14 cellular contexts compared by ENCODE assay signal in the genomic region with DNA sequence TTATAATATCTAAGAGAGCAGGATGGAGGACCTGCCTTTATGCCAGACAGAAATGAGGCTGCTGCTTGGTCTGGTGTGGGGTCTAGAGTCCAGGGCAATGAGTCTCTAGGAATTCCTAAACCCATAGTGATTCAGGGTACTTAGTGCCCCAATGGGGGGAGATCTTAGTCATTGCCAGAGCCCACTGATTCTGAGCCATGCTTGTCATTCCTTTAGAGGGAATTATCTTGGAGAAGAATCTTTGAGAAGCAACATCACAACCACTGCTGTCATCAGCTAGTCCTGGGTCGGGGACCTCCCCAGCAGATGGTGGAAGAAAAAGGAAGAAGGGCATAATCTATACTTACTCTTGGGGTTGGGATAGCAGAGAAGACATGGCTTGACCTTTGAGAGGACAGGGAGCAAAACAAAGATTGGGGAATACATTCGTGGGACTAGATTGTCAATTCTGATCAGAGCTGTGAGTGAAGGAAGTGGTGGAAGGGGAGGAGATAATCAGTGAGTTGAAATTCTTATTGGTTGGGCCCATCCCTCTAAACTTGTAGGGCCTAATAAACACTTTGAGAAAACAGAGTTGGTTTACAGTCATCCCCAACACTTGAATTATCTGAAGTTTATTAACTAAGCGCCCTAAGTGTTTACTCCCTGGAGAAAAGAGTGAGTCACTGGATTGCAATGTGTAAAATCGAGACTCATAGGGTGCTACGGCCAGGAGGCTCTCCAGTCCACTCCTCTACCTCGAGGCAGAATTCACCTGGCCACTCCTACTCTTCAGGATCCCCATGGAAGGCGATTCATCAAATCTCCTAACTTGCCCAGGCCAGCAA. TPM values are rescaled to one million over a fixed set of nuclear protein-coding genes. Genes with fewer than 3 reads are reported as not detected.
DNase-seq lines count a peak whose midpoint lies in the region; ATAC-seq and TF ChIP-seq lines count a peak whose summit lies in the region.
"Had no signal": no experiment of that assay in that cellular context is flagged by ENCODE, and none has a peak within 500 bp of the region (broad histone marks: within the 10 kb centered on the region; RNA-seq: fewer than 3 reads in every experiment).

No MANE protein-coding gene starts in this region.

- H3K27ac ChIP-seq in mammary epithelial cell (ENCODE audit: insufficient read depth, low read depth, low read length) (no peak overlapping the region), trophoblast cell (ENCODE audit: low read depth, low read length) (no peak overlapping the region)
- H3K27ac ChIP-seq: KMS-11, stomach had no signal

- ATAC-seq in left lobe of liver: no peak
- ATAC-seq: CD8-positive, alpha-beta T cell; GM23338 had no signal

- H3K27me3 ChIP-seq in mammary epithelial cell (ENCODE audit: insufficient read depth, low read length) (no peaks in the 10 kb centered on the region), trophoblast cell (ENCODE audit: insufficient read depth, low read length) (no peaks in the 10 kb centered on the region), H7 (ENCODE audit: control insufficient read depth, insufficient read depth, low read length) (no peaks in the 10 kb centered on the region)

- DNase-seq in HS-27A (ENCODE audit: low read depth) (peak; percentile 60), mammary epithelial cell (peak; percentile 74), trophoblast cell (peak; percentile 71 to 84), left lobe of liver (ENCODE audit: low spot score) (no peak), NCI-H2081 (lab: John Stamatoyannopoulos, UW) (no peak), H7 (no peak)
- DNase-seq: activated CD4-positive, alpha-beta T cell treated with anti-CD3 and anti-CD28 coated beads, Interleukin-2, amount 10 ng/mL, durations not matched to agents 24 days and 14 days; CD8-positive, alpha-beta T cell; NCI-H2107; stimulated activated CD4-positive, alpha-beta T cell treated with anti-CD3 and anti-CD28 coated beads, Interleukin-4, amount 100 ng/mL, for 24 hours; stomach had no signal

- no peaks in the 10 kb centered on the region for H4K20me1 ChIP-seq in mammary epithelial cell (ENCODE audit: insufficient read depth, low read length)

- no peak overlapping the region for H4K91ac ChIP-seq in trophoblast cell (ENCODE audit: low read depth, low read length)

- H3K9me3 ChIP-seq in mammary epithelial cell (replicated peaks; ENCODE audit: insufficient read depth, low read length) (no peaks in the 10 kb centered on the region), trophoblast cell (ENCODE audit: insufficient read depth, low read depth, low read length) (peaks cover under 1% of the 10 kb centered on the region)
- H3K9me3 ChIP-seq: stomach had no signal

- H3K79me2 ChIP-seq in mammary epithelial cell (ENCODE audit: insufficient read depth, low read length): no peaks in the 10 kb centered on the region
- H3K79me2 ChIP-seq in trophoblast cell (ENCODE audit: control insufficient read depth, insufficient read depth, low read length, poor library complexity): no peaks in the 10 kb centered on the region

- H2AFZ ChIP-seq in mammary epithelial cell (ENCODE audit: low read depth, low read length): no peak overlapping the region
- H2AFZ ChIP-seq in trophoblast cell (ENCODE audit: insufficient read depth, low read length, poor library complexity): no peak overlapping the region
- H2AFZ ChIP-seq: GM23338 had no signal

- H3K4me1 ChIP-seq in mammary epithelial cell (ENCODE audit: insufficient read depth, low read length): peaks cover 37% of the 10 kb centered on the region
- no peaks in the 10 kb centered on the region for H3K4me1 ChIP-seq in trophoblast cell (ENCODE audit: control insufficient read depth in 1 of 2, insufficient read depth in 2 of 2, low read length in 2 of 2)

- no peaks in the 10 kb centered on the region for H3K79me1 ChIP-seq in trophoblast cell (ENCODE audit: low read length)

- H3K14ac ChIP-seq in trophoblast cell (ENCODE audit: low read length): no peak overlapping the region

- H3K18ac ChIP-seq in trophoblast cell (ENCODE audit: low read length): no peak overlapping the region

- H2AK5ac ChIP-seq in trophoblast cell (ENCODE audit: low read length): no peak overlapping the region

- no peak overlapping the region for H4K8ac ChIP-seq in trophoblast cell (ENCODE audit: low read depth, low read length)

- intact Hi-C loops in mammary epithelial cell (cut with micrococcal nuclease): loop anchor here (5.0 kb wide), 2 partner anchors 63 to 277 kb away; partner anchors contain the start of gene KRT5

- no peak for TF ChIP-seq CTCF in mammary epithelial cell (conservative IDR thresholded peaks at IDR 0.05 in 1 of 2, IDR thresholded peaks at IDR 0.05 in 1 of 2; ENCODE audit: extremely low read depth in 1 of 2, insufficient read depth in 1 of 2, low read depth in 1 of 2, low read length in 2 of 2)

- no peak overlapping the region for H4K12ac ChIP-seq in trophoblast cell (ENCODE audit: low read depth, low read length)

- no peak overlapping the region for H2BK12ac ChIP-seq in trophoblast cell (ENCODE audit: low read length)

- no peaks in the 10 kb centered on the region for H3K36me3 ChIP-seq in mammary epithelial cell (ENCODE audit: insufficient read depth, low read length)
- H3K36me3 ChIP-seq in trophoblast cell (ENCODE audit: control insufficient read depth in 1 of 2, insufficient read depth in 2 of 2, low read length in 2 of 2): no peaks in the 10 kb centered on the region
- H3K36me3 ChIP-seq in H7 (replicated peaks; ENCODE audit: control insufficient read depth, insufficient read depth, low read length): no peaks in the 10 kb centered on the region
- H3K36me3 ChIP-seq: stomach had no signal

- H3K4me3 ChIP-seq in mammary epithelial cell (replicated peaks in 1 of 3; ENCODE audit: insufficient read depth in 1 of 3, low read depth in 2 of 3, low read length in 3 of 3): no peak overlapping the region
- H3K4me3 ChIP-seq in trophoblast cell (ENCODE audit: low read depth, low read length): no peak overlapping the region
- H3K4me3 ChIP-seq in H7 (ENCODE audit: insufficient read depth, low read depth, low read length): no peak overlapping the region
- H3K4me3 ChIP-seq: stomach had no signal

- no peak overlapping the region for H2BK120ac ChIP-seq in trophoblast cell (ENCODE audit: insufficient read depth, low read length, poor library complexity)

- in situ Hi-C loops in mammary epithelial cell (cut with MboI; ENCODE audit: low sequenced_read_pairs in 2 of 2): no loop called here

- no peak overlapping the region for H3K9ac ChIP-seq in mammary epithelial cell (ENCODE audit: insufficient read depth, low read length)
- no peak overlapping the region for H3K9ac ChIP-seq in trophoblast cell (ENCODE audit: low read length)
- H3K9ac ChIP-seq: KMS-11 had no signal

- H3K4me2 ChIP-seq in mammary epithelial cell (ENCODE audit: insufficient read depth, low read depth, low read length) (peak overlapping the region; percentile 13), trophoblast cell (ENCODE audit: low read length) (no peak overlapping the region)
- H3K4me2 ChIP-seq: KMS-11 had no signal

- H3K4ac ChIP-seq in trophoblast cell (ENCODE audit: low read depth, low read length): no peak overlapping the region

- BruUV-seq in mammary epithelial cell (replicated peaks; lab: Mats Ljungman, UMichigan): no TSS peak

- WGBS in mammary epithelial cell (ENCODE audit: low coverage, missing lambda C conversion rate): 47% methylated on average over 7 of the region's 7 CpGs
- no CpG with 5 or more reads among the region's 7 CpGs for WGBS in trophoblast cell (ENCODE audit: extremely low coverage, insufficient coverage, insufficient read length)

- H3K23ac ChIP-seq in trophoblast cell (ENCODE audit: low read length): no peak overlapping the region

- dilution Hi-C loops in mammary epithelial cell (cut with HindIII; ENCODE audit: low sequenced_read_pairs): no loop called here

- no peak overlapping the region for H2BK5ac ChIP-seq in trophoblast cell (ENCODE audit: low read depth, low read length, poor library complexity)

- CTCF ChIA-PET in mammary epithelial cell (lab: Charles Lee; ENCODE audit: low non-redundant PET): interaction anchor here (0.9 kb wide), 1 partner anchor 109 kb away, joined by 4 read pairs; no protein-coding TSS in a partner anchor

RNA-seq across cellular contexts. Expression of gene KRT3, which starts 3.0 kb away (rescaled TPM):
- not detected for total RNA-seq in mammary epithelial cell
- polyA plus RNA-seq in mammary epithelial cell: 0.02 TPM
- polyA minus RNA-seq in mammary epithelial cell: not detected
- not detected in 2 replicates for polyA plus RNA-seq in trophoblast cell (2013)
- total RNA-seq in left lobe of liver: not detected
- total RNA-seq in H7 (2014; rRNA removed; shearing (Covaris generic)): not detected in 2 replicates
- total RNA-seq: activated T-helper 2 cell treated with anti-CD3 and anti-CD28 coated beads, Interferon-gamma antibody, Interleukin-2, Interleukin-4, amounts not matched to agents 10 μg/mL and 5 μg/mL and 100 μg/mL, durations not matched to agents 14 hours and 24 hours and 36 hours; CD8-positive, alpha-beta T cell; GM23338; stomach had no signal
- polyA plus RNA-seq: GM23338 had no signal

RNA-seq across cellular contexts. Expression of gene KRT4, which starts 15.0 kb away (rescaled TPM):
- not detected for total RNA-seq in mammary epithelial cell
- not detected for polyA plus RNA-seq in mammary epithelial cell
- polyA minus RNA-seq in mammary epithelial cell: not detected
- not detected in 2 replicates for polyA plus RNA-seq in trophoblast cell (2013)
- total RNA-seq in left lobe of liver: not detected
- total RNA-seq in H7 (2014; rRNA removed; shearing (Covaris generic)): not detected in 2 replicates
- total RNA-seq: activated CD4-positive, alpha-beta T cell treated with anti-CD3 and anti-CD28 coated beads, Interleukin-2, amount 10 ng/mL, durations not matched to agents 24 days and 14 days; activated T-helper 2 cell treated with anti-CD3 and anti-CD28 coated beads, Interferon-gamma antibody, Interleukin-2, Interleukin-4, amounts not matched to agents 10 μg/mL and 5 μg/mL and 100 μg/mL, durations not matched to agents 14 hours and 24 hours and 36 hours; CD8-positive, alpha-beta T cell; GM23338 had no signal
- polyA plus RNA-seq: GM23338 had no signal

RNA-seq across cellular contexts. Expression of gene KRT76, which starts 21.7 kb away (rescaled TPM):
- total RNA-seq in mammary epithelial cell (not detected), left lobe of liver (not detected)
- not detected for polyA plus RNA-seq in mammary epithelial cell
- not detected for polyA minus RNA-seq in mammary epithelial cell
- not detected in 2 replicates for polyA plus RNA-seq in trophoblast cell (2013)
- not detected in 2 replicates for total RNA-seq in H7 (2014; rRNA removed; shearing (Covaris generic))
- total RNA-seq: activated CD4-positive, alpha-beta T cell treated with anti-CD3 and anti-CD28 coated beads, Interleukin-2, amount 10 ng/mL, durations not matched to agents 24 days and 14 days; activated T-helper 2 cell treated with anti-CD3 and anti-CD28 coated beads, Interferon-gamma antibody, Interleukin-2, Interleukin-4, amounts not matched to agents 10 μg/mL and 5 μg/mL and 100 μg/mL, durations not matched to agents 14 hours and 24 hours and 36 hours; CD8-positive, alpha-beta T cell; GM23338; stomach had no signal
- polyA plus RNA-seq: GM23338, stomach had no signal

RNA-seq across cellular contexts. Expression of gene KRT79, which starts 35.2 kb away (rescaled TPM):
- total RNA-seq in mammary epithelial cell (not detected), left lobe of liver (not detected)
- not detected for polyA plus RNA-seq in mammary epithelial cell
- polyA minus RNA-seq in mammary epithelial cell: not detected
- not detected in 2 replicates for polyA plus RNA-seq in trophoblast cell (2013)
- not detected in 2 replicates for total RNA-seq in H7 (2014; rRNA removed; shearing (Covaris generic))
- total RNA-seq: activated CD4-positive, alpha-beta T cell treated with anti-CD3 and anti-CD28 coated beads, Interleukin-2, amount 10 ng/mL, durations not matched to agents 24 days and 14 days; activated T-helper 2 cell treated with anti-CD3 and anti-CD28 coated beads, Interferon-gamma antibody, Interleukin-2, Interleukin-4, amounts not matched to agents 10 μg/mL and 5 μg/mL and 100 μg/mL, durations not matched to agents 14 hours and 24 hours and 36 hours; CD8-positive, alpha-beta T cell; stomach had no signal
- polyA plus RNA-seq: GM23338 had no signal

RNA-seq across cellular contexts. Expression of gene KRT78, which starts 49.9 kb away (rescaled TPM):
- total RNA-seq in mammary epithelial cell (not detected), left lobe of liver (not detected)
- polyA plus RNA-seq in mammary epithelial cell: not detected
- not detected for polyA minus RNA-seq in mammary epithelial cell
- 0.10 TPM in 1 of 2 replicates, not detected in the other for polyA plus RNA-seq in trophoblast cell (2013)
- total RNA-seq in H7 (2014; rRNA removed; shearing (Covaris generic)): not detected in 2 replicates
- total RNA-seq: activated CD4-positive, alpha-beta T cell treated with anti-CD3 and anti-CD28 coated beads, Interleukin-2, amount 10 ng/mL, durations not matched to agents 24 days and 14 days; activated T-helper 2 cell treated with anti-CD3 and anti-CD28 coated beads, Interferon-gamma antibody, Interleukin-2, Interleukin-4, amounts not matched to agents 10 μg/mL and 5 μg/mL and 100 μg/mL, durations not matched to agents 14 hours and 24 hours and 36 hours; CD8-positive, alpha-beta T cell; GM23338 had no signal
- polyA plus RNA-seq: GM23338 had no signal

Comparison
In these comparisons a context has a peak if more than half of its experiments do, and no peak if none do; other contexts are left out.
1. DNase-seq: peak in HS-27A (single experiment), mammary epithelial cell (single experiment) and trophoblast cell (2 of 2); none in left lobe of liver (single experiment), NCI-H2081 (0 of 2) and H7 (single experiment).